In genomic region chr1:172690925-172691324, GRCh38 we compare ENCODE assay signal across 3 cellular contexts. TPM values are rescaled to one million over a fixed set of nuclear protein-coding genes. Genes with fewer than 3 reads are reported as not detected.
"Had no signal": no experiment of that assay in that cellular context is flagged by ENCODE, and none has a peak within 500 bp of the region (broad histone marks: within the 10 kb centered on the region; RNA-seq: fewer than 3 reads in every experiment).

No MANE protein-coding gene starts in this region.

RNA-seq across cellular contexts. Expression of gene FASLG, which starts 32.0 kb away (rescaled TPM):
- total RNA-seq: ascending aorta, cerebellum, WTC11 had no signal
